ENCODE assay signal across 10 cellular contexts in the genomic region with DNA sequence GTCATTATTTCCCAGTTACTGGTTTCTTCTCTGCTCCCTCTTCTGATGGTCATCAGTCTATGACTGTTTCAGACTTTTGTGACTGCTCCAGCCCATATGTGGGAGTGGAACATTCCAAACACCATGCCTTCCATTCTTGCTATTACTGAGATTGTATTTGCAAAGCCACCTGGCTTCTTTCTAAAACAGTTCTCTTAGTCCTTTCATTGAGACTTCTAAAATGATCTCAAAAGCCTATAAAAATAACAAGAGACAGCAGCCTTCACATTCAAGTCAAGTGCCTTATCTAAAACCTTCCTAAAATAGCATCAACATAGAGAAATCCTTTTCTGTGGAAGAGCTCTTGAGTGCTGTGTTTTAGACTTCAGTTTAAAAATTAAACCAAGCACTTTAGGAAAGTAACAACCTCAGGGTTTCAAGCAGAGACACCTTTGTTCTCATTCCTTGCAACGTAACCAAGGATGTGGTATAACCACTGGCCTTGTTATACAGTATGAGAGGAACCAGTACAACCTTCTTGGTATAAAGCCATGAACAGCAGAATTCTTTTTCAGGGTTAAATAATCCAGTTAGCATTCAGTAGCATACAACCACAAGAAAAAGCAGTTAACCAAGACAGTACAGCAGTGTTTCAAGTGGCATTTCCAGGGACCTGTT.
DNase-seq lines count a peak whose midpoint lies in the region; ATAC-seq and TF ChIP-seq lines count a peak whose summit lies in the region.
"Had no signal": no experiment of that assay in that cellular context is flagged by ENCODE, and none has a peak within 500 bp of the region (broad histone marks: within the 10 kb centered on the region; RNA-seq: fewer than 3 reads in every experiment).

No MANE protein-coding gene starts in this region.

- POLR2A ChIA-PET in activated CD8-positive, alpha-beta T cell treated with anti-CD3 and anti-CD28 coated beads, Interleukin-2, amount 10 ng/mL, durations not matched to agents 7 days and 5 days (lab: Charles Lee): interaction anchor here (0.6 to 3.1 kb wide), 4 partner anchors 12 to 98 kb away, joined by 3 to 23 read pairs (median 6); partner anchors contain the start of gene NFKB1
- POLR2A ChIA-PET in RWPE1 (lab: Yijun Ruan, JAX; ENCODE audit: low non-redundant PET): no interaction called here

- H3K4me3 Mint-ChIP-seq in activated CD8-positive, alpha-beta T cell treated with anti-CD3 and anti-CD28 coated beads, Interleukin-2, amount 10 ng/mL, durations not matched to agents 7 days and 5 days: peak overlapping the region; percentile 61
- no peak overlapping the region for H3K4me3 Mint-ChIP-seq in natural killer cell

- H3K9me3 Mint-ChIP-seq in activated CD8-positive, alpha-beta T cell treated with anti-CD3 and anti-CD28 coated beads, Interleukin-2, amount 10 ng/mL, durations not matched to agents 7 days and 5 days (ENCODE audit: insufficient read depth): peaks cover 3% of the 10 kb centered on the region
- no peaks in the 10 kb centered on the region for H3K9me3 Mint-ChIP-seq in natural killer cell

- H3K27me3 Mint-ChIP-seq in activated CD8-positive, alpha-beta T cell treated with anti-CD3 and anti-CD28 coated beads, Interleukin-2, amount 10 ng/mL, durations not matched to agents 7 days and 5 days (ENCODE audit: low read depth): no peaks in the 10 kb centered on the region
- no peaks in the 10 kb centered on the region for H3K27me3 Mint-ChIP-seq in natural killer cell (ENCODE audit: low read depth in 2 of 2)

- peaks cover 80% of the 10 kb centered on the region for H3K36me3 ChIP-seq in suprapubic skin

- H3K4me1 ChIP-seq in suprapubic skin: peaks cover 2% of the 10 kb centered on the region
- H3K4me1 ChIP-seq: testis had no signal

- no peak for TF ChIP-seq EP300 in suprapubic skin (IDR thresholded peaks at IDR 0.05)

- H3K27ac Mint-ChIP-seq in activated CD8-positive, alpha-beta T cell treated with anti-CD3 and anti-CD28 coated beads, Interleukin-2, amount 10 ng/mL, durations not matched to agents 7 days and 5 days: peak overlapping the region; percentile 98
- H3K27ac Mint-ChIP-seq in natural killer cell: peak overlapping the region; percentile 14 to 62

- no peak overlapping the region for H3K4me3 ChIP-seq in suprapubic skin
- H3K4me3 ChIP-seq: testis had no signal

- peak; percentile 75 for DNase-seq in activated CD8-positive, alpha-beta T cell treated with anti-CD3 and anti-CD28 coated beads, Interleukin-2, amount 10 ng/mL, durations not matched to agents 7 days and 5 days
- DNase-seq in natural killer cell (no peak), D341Med (ENCODE audit: low spot score) (no peak), RWPE1 (ENCODE audit: low spot score) (no peak), suprapubic skin (ENCODE audit: low spot score in 2 of 2) (no peak)
- DNase-seq in activated CD4-positive, alpha-beta T cell treated with anti-CD3 and anti-CD28 coated beads for 4 hours: no peak
- DNase-seq: testis had no signal

- whole genome bisulfite sequencing in suprapubic skin: 90% methylated on average over 1 of the region's 1 CpG

- no peak for TF ChIP-seq POLR2A in suprapubic skin (IDR thresholded peaks at IDR 0.05)

- TF ChIP-seq CTCF in natural killer cell (IDR thresholded peaks at IDR 0.05): no peak
- TF ChIP-seq CTCF in RWPE1 (conservative IDR thresholded peaks at IDR 0.05; ENCODE audit: low read depth): no peak
- TF ChIP-seq CTCF in suprapubic skin (IDR thresholded peaks at IDR 0.05): no peak

- H3K27ac ChIP-seq in RWPE1: no peak overlapping the region
- no peak overlapping the region for H3K27ac ChIP-seq in suprapubic skin
- H3K27ac ChIP-seq: neutrophil, testis had no signal

- intact Hi-C loops in natural killer cell (cut with micrococcal nuclease): no loop called here

- no peaks in the 10 kb centered on the region for H3K9me3 ChIP-seq in suprapubic skin
- H3K9me3 ChIP-seq: neutrophil, testis had no signal

- H3K36me3 Mint-ChIP-seq in activated CD8-positive, alpha-beta T cell treated with anti-CD3 and anti-CD28 coated beads, Interleukin-2, amount 10 ng/mL, durations not matched to agents 7 days and 5 days (ENCODE audit: low read depth): peaks cover 86% of the 10 kb centered on the region
- peaks cover 46% of the 10 kb centered on the region for H3K36me3 Mint-ChIP-seq in natural killer cell

- H3K27me3 ChIP-seq in suprapubic skin: no peaks in the 10 kb centered on the region
- H3K27me3 ChIP-seq: neutrophil, testis had no signal

- ATAC-seq in GM19023 (IDR thresholded peaks at IDR 0.05; ENCODE audit: unreplicated experiment) (peak; percentile 63), HG02763 (IDR thresholded peaks at IDR 0.05; ENCODE audit: unreplicated experiment) (peak; percentile 59), natural killer cell (peak; percentile 53 to 62 (median 62))
- peak; percentile 93 for ATAC-seq in activated CD8-positive, alpha-beta T cell treated with anti-CD3 and anti-CD28 coated beads, Interleukin-2, amount 10 ng/mL, durations not matched to agents 7 days and 5 days

- H3K4me1 Mint-ChIP-seq in activated CD8-positive, alpha-beta T cell treated with anti-CD3 and anti-CD28 coated beads, Interleukin-2, amount 10 ng/mL, durations not matched to agents 7 days and 5 days (ENCODE audit: low read depth): peaks cover 84% of the 10 kb centered on the region
- H3K4me1 Mint-ChIP-seq in natural killer cell: peaks cover 15 to 17% of the 10 kb centered on the region in 2 donors

- CTCF ChIA-PET in activated CD8-positive, alpha-beta T cell treated with anti-CD3 and anti-CD28 coated beads, Interleukin-2, amount 10 ng/mL, durations not matched to agents 7 days and 5 days (lab: Charles Lee): interaction anchor here (1.0 to 4.6 kb wide), 6 partner anchors 9 to 98 kb away, joined by 3 to 39 read pairs (median 4); no protein-coding TSS in a partner anchor
- CTCF ChIA-PET in RWPE1 (lab: Yijun Ruan, JAX): no interaction called here
